In genomic region chr2:14634223-14634884, GRCh38 we compare ENCODE assay signal across 8 cellular contexts. TPM values are rescaled to one million over a fixed set of nuclear protein-coding genes. Genes with fewer than 3 reads are reported as not detected.
A peak's percentile ranks its signal among the peaks of the same experiment; 100 is the strongest.
DNase-seq lines count a peak whose midpoint lies in the region; ATAC-seq and TF ChIP-seq lines count a peak whose summit lies in the region.

No MANE protein-coding gene starts in this region.

- CTCF ChIA-PET in CD4-positive, alpha-beta memory T cell (lab: Charles Lee; ENCODE audit: partially characterized antibody): no interaction called here

- H3K27ac ChIP-seq in dorsolateral prefrontal cortex (peak overlapping the region in 58 of 59 donors; percentile 6 to 92 (median 84)), left lung (peak overlapping the region; percentile 67 to 72)
- no peak overlapping the region for H3K27ac ChIP-seq in CD4-positive, alpha-beta memory T cell (ENCODE audit: low read depth, low read length)

- H3K4me3 Mint-ChIP-seq in HFFc6: no peak overlapping the region
- no peak overlapping the region for H3K4me3 Mint-ChIP-seq in stimulated activated naive B cell treated with anti-CD40 and anti-IgM and Interleukin-4, amounts not matched to agents 10 μg/mL and 1 μg/mL and 100 μg/mL, for 72 hours
- H3K4me3 Mint-ChIP-seq in CD4-positive, alpha-beta memory T cell: no peak overlapping the region

- no peak overlapping the region for H3K27ac Mint-ChIP-seq in HFFc6
- no peak overlapping the region for H3K27ac Mint-ChIP-seq in stimulated activated naive B cell treated with anti-CD40 and anti-IgM and Interleukin-4, amounts not matched to agents 10 μg/mL and 1 μg/mL and 100 μg/mL, for 72 hours
- H3K27ac Mint-ChIP-seq in CD4-positive, alpha-beta memory T cell: no peak overlapping the region

- intact Hi-C loops in dorsolateral prefrontal cortex (cut with DNase I): loop anchor here (5.0 to 10.0 kb wide), 6 partner anchors 207 to 1440 kb away; partner anchors contain the start of gene NBAS (in 1 of the 2)
- intact Hi-C loops in left lung (cut with DNase I): no loop called here
- intact Hi-C loops in CD4-positive, alpha-beta memory T cell (cut with micrococcal nuclease): no loop called here

- H3K4me1 Mint-ChIP-seq in HFFc6 (ENCODE audit: low read depth): peaks cover 12% of the 10 kb centered on the region
- H3K4me1 Mint-ChIP-seq in stimulated activated naive B cell treated with anti-CD40 and anti-IgM and Interleukin-4, amounts not matched to agents 10 μg/mL and 1 μg/mL and 100 μg/mL, for 72 hours: peaks cover 2 to 5% of the 10 kb centered on the region in 2 donors
- peaks cover 0 to 5% (median 2%) of the 10 kb centered on the region in 4 donors for H3K4me1 Mint-ChIP-seq in CD4-positive, alpha-beta memory T cell

- H3K27me3 Mint-ChIP-seq in HFFc6 (ENCODE audit: insufficient read depth): peaks cover 32% of the 10 kb centered on the region
- peaks cover 43 to 66% of the 10 kb centered on the region in 2 donors for H3K27me3 Mint-ChIP-seq in stimulated activated naive B cell treated with anti-CD40 and anti-IgM and Interleukin-4, amounts not matched to agents 10 μg/mL and 1 μg/mL and 100 μg/mL, for 72 hours
- H3K27me3 Mint-ChIP-seq in CD4-positive, alpha-beta memory T cell: peaks cover 25 to 33% of the 10 kb centered on the region in 2 donors

- peaks cover 4 to 16% of the 10 kb centered on the region in 2 donors for H3K4me1 ChIP-seq in left lung
- H3K4me1 ChIP-seq in CD4-positive, alpha-beta memory T cell (ENCODE audit: insufficient read depth, low read length): no peaks in the 10 kb centered on the region

- DNase-seq in DMS53 treated with DMSO at 0.1 percent for 48 hours (lab: John Stamatoyannopoulos, UW; ENCODE audit: unreplicated experiment) (peak; percentile 66), HFFc6 (no peak), NCI-H526 (lab: John Stamatoyannopoulos, UW) (peak; percentile 65 to 91), dorsolateral prefrontal cortex (peak; percentile 36 to 88 (median 80)), left lung (peak; percentile 74 to 92)
- no peak for DNase-seq in stimulated activated naive B cell treated with anti-CD40 and anti-IgM and Interleukin-4, amounts not matched to agents 10 μg/mL and 1 μg/mL and 100 μg/mL, for 72 hours
- no peak for DNase-seq in CD4-positive, alpha-beta memory T cell

- no peaks in the 10 kb centered on the region for H3K9me3 Mint-ChIP-seq in HFFc6
- no peaks in the 10 kb centered on the region for H3K9me3 Mint-ChIP-seq in stimulated activated naive B cell treated with anti-CD40 and anti-IgM and Interleukin-4, amounts not matched to agents 10 μg/mL and 1 μg/mL and 100 μg/mL, for 72 hours
- peaks cover 0 to 15% (median 1%) of the 10 kb centered on the region in 8 donors for H3K9me3 Mint-ChIP-seq in CD4-positive, alpha-beta memory T cell

- no peaks in the 10 kb centered on the region for H3K36me3 ChIP-seq in left lung
- no peaks in the 10 kb centered on the region for H3K36me3 ChIP-seq in CD4-positive, alpha-beta memory T cell (ENCODE audit: insufficient read depth, low read length)

- H3K4me3 ChIP-seq in dorsolateral prefrontal cortex: peak overlapping the region; percentile 44 to 83 (median 68)
- peak overlapping the region; percentile 29 to 48 for H3K4me3 ChIP-seq in left lung
- H3K4me3 ChIP-seq in CD4-positive, alpha-beta memory T cell (ENCODE audit: low read length in 2 of 2): no peak overlapping the region

- no peaks in the 10 kb centered on the region for H3K9me3 ChIP-seq in left lung
- H3K9me3 ChIP-seq in CD4-positive, alpha-beta memory T cell (ENCODE audit: control insufficient read depth in 1 of 2, low read length in 2 of 2): no peaks in the 10 kb centered on the region

- H3K36me3 Mint-ChIP-seq in HFFc6 (ENCODE audit: low read depth): no peaks in the 10 kb centered on the region
- H3K36me3 Mint-ChIP-seq in stimulated activated naive B cell treated with anti-CD40 and anti-IgM and Interleukin-4, amounts not matched to agents 10 μg/mL and 1 μg/mL and 100 μg/mL, for 72 hours: no peaks in the 10 kb centered on the region
- H3K36me3 Mint-ChIP-seq in CD4-positive, alpha-beta memory T cell: no peaks in the 10 kb centered on the region

- TF ChIP-seq CTCF in HFFc6 (IDR thresholded peaks at IDR 0.05) (peak; percentile 55), dorsolateral prefrontal cortex (IDR thresholded peaks at IDR 0.05 in 54 of 56, conservative IDR thresholded peaks at IDR 0.05 in 2 of 56; ENCODE audit: low read depth in 1 of 56, partially characterized antibody in 56 of 56) (peak; percentile 40 to 81 (median 66)), left lung (IDR thresholded peaks at IDR 0.05) (peak; percentile 61 to 67)

- H3K27me3 ChIP-seq in dorsolateral prefrontal cortex: peaks cover 0 to 10% (median 0%) of the 10 kb centered on the region in 45 donors
- peaks cover 28 to 56% of the 10 kb centered on the region in 2 donors for H3K27me3 ChIP-seq in left lung
- peaks cover 5% of the 10 kb centered on the region for H3K27me3 ChIP-seq in CD4-positive, alpha-beta memory T cell (ENCODE audit: insufficient read depth, low read length)

- ATAC-seq in left lung (peak; percentile 84), HG03025 (IDR thresholded peaks at IDR 0.05; ENCODE audit: low FRiP score, unreplicated experiment) (no peak)
- ATAC-seq in stimulated activated naive B cell treated with anti-CD40 and anti-IgM and Interleukin-4, amounts not matched to agents 10 μg/mL and 1 μg/mL and 100 μg/mL, for 72 hours (replicated peaks): peak; percentile 45 to 62

- POLR2A ChIA-PET in CD4-positive, alpha-beta memory T cell (lab: Charles Lee; ENCODE audit: partially characterized antibody): no interaction called here

RNA-seq across cellular contexts. Expression of gene LRATD1, which starts 1.8 kb away (rescaled TPM):
- under 1 TPM in 2 of 6 experiments, not detected in 4; 0.05 to 0.07 TPM for total RNA-seq in HFFc6 (2021; fragmentation: NEBNext Ultra II Directional; extraction: Animal tissue kit (Norgen Biotek cat#: 25700))
- total RNA-seq in dorsolateral prefrontal cortex (100 to 1,000 TPM in 6 of 120 experiments, 10 to 100 TPM in 114; 14.1 to 125 (median 61.5) TPM), left lung (1 to 10 TPM; 3.3 to 7.1 TPM)
- not detected for total RNA-seq in CD4-positive, alpha-beta memory T cell
- not detected for polyA plus RNA-seq in CD4-positive, alpha-beta memory T cell

Comparison
In these comparisons a context has a peak if more than half of its experiments do, and no peak if none do; other contexts are left out.
1. DNase-seq: peak in DMS53 treated with DMSO at 0.1 percent for 48 hours (single experiment), NCI-H526 (2 of 2), dorsolateral prefrontal cortex (10 of 10) and left lung (2 of 2); none in HFFc6 (single experiment), stimulated activated naive B cell treated with anti-CD40 and anti-IgM and Interleukin-4, amounts not matched to agents 10 μg/mL and 1 μg/mL and 100 μg/mL, for 72 hours (single experiment) and CD4-positive, alpha-beta memory T cell (0 of 5).
2. H3K4me3 ChIP-seq: peak in dorsolateral prefrontal cortex (59 of 59) and left lung (2 of 2); none in CD4-positive, alpha-beta memory T cell (0 of 2).
3. RNA of gene LRATD1, which starts 1.8 kb away (total RNA-seq): 14.1 to 125 TPM in dorsolateral prefrontal cortex and 3.3 to 7.1 TPM in left lung; 0.05 to 0.07 TPM in HFFc6 and not detected in CD4-positive, alpha-beta memory T cell; every median in the first group is over 4 times any median in the second.
4. intact Hi-C loops: an anchor here in dorsolateral prefrontal cortex (5.0 to 10.0 kb wide); none called in left lung and CD4-positive, alpha-beta memory T cell.
5. Peak in every context shown above with its lines, with median percentiles within 50 percentile points of each other: CTCF ChIP-seq.